Comparison of ENCODE assay signal across 2 cellular contexts in genomic region chr9:114880276-114880891, GRCh38.
TF ChIP-seq lines count a peak whose summit lies in the region.

No MANE protein-coding gene starts in this region.

TF ChIP-seq in IMR-90, 13 proteins besides CTCF, POLR2A, EP300 and RAD21 (continued from another document):
- TF ChIP-seq ELK1 (IDR thresholded peaks at IDR 0.05; ENCODE audit: borderline replicate concordance, low read depth, low read length): no peak

TF ChIP-seq in SK-N-SH treated with all-trans-retinoic acid at 6 μM for 48 hours, 23 proteins besides CTCF, POLR2A, EP300 and RAD21 (continued from another document):
- TF ChIP-seq POU6F1 (CRISPR knock-in tag; IDR thresholded peaks at IDR 0.05; ENCODE audit: borderline replicate concordance, low read depth): no peak
- TF ChIP-seq SNAI2 (CRISPR knock-in tag; IDR thresholded peaks at IDR 0.05): no peak
- TF ChIP-seq GLIS3 (CRISPR knock-in tag; IDR thresholded peaks at IDR 0.05): no peak
- no peak for TF ChIP-seq ZFP30 (CRISPR knock-in tag; IDR thresholded peaks at IDR 0.05)
- TF ChIP-seq PPARA (CRISPR knock-in tag; IDR thresholded peaks at IDR 0.05; ENCODE audit: borderline replicate concordance): no peak
